ENCODE assay signal across 1 cellular context in genomic region chr19:4399871-4400768, GRCh38.
TF ChIP-seq lines count a peak whose summit lies in the region.

Gene SH3GL1, minus strand, starts transcription at chr19:4400547. Its CDS starts 179 bp downstream, at chr19:4400368.

TF ChIP-seq in H1, 55 proteins besides CTCF, POLR2A, EP300 and RAD21 (continued from another document):
- TF ChIP-seq MAX (IDR thresholded peaks at IDR 0.05), result peak; percentile 87
- TF ChIP-seq CTBP2 (IDR thresholded peaks at IDR 0.05; ENCODE audit: borderline replicate concordance, insufficient read depth, insufficient read length, low read length), result no peak
- TF ChIP-seq KDM5A (IDR thresholded peaks at IDR 0.05; ENCODE audit: low read length), result no peak
- no peak for TF ChIP-seq SIX5 (IDR thresholded peaks at IDR 0.05; ENCODE audit: low read depth, low read length)
- TF ChIP-seq POLR2AphosphoS5 (IDR thresholded peaks at IDR 0.05; ENCODE audit: low read depth, low read length), result 0 out of 2 replicates have a peak, but pooled peaks have one; percentile 48
- TF ChIP-seq RFX5 (IDR thresholded peaks at IDR 0.05; ENCODE audit: borderline replicate concordance, low read depth, low read length), result no peak
- 0 out of 2 replicates have a peak, but pooled peaks have one; percentile 51 for TF ChIP-seq TEAD4 (IDR thresholded peaks at IDR 0.05; ENCODE audit: low read depth, low read length)
- no peak for TF ChIP-seq TCF12 (IDR thresholded peaks at IDR 0.05; ENCODE audit: low read depth, low read length)
- TF ChIP-seq SIRT6 (IDR thresholded peaks at IDR 0.05; ENCODE audit: low read length), result no peak
- TF ChIP-seq, protein P1, sequence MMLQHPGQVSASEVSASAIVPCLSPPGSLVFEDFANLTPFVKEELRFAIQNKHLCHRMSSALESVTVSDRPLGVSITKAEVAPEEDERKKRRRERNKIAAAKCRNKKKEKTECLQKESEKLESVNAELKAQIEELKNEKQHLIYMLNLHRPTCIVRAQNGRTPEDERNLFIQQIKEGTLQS (IDR thresholded peaks at IDR 0.05; ENCODE audit: insufficient read depth, low read depth, low read length), result peak; percentile 55
- 0 out of 2 replicates have a peak, but pooled peaks have one; percentile 54 for TF ChIP-seq TBP (IDR thresholded peaks at IDR 0.05; ENCODE audit: low read depth, low read length)
- TF ChIP-seq CREB1 (IDR thresholded peaks at IDR 0.05), result peak; percentile 85
- peak; percentile 98 for TF ChIP-seq EGR1 (IDR thresholded peaks at IDR 0.05; ENCODE audit: borderline replicate concordance, low read depth, low read length)
- peak; percentile 75 for TF ChIP-seq TAF7 (optimal IDR thresholded peaks at IDR 0.05; ENCODE audit: borderline replicate concordance, low read depth, low read length)
- TF ChIP-seq FOSL1 (IDR thresholded peaks at IDR 0.05; ENCODE audit: insufficient read depth, low read depth, low read length), result no peak
- peak; percentile 58; the same call in 1 of the 2 replicates for TF ChIP-seq SP1 (IDR thresholded peaks at IDR 0.05; ENCODE audit: low read depth, low read length)
- no peak for TF ChIP-seq NANOG (IDR thresholded peaks at IDR 0.05; ENCODE audit: insufficient read depth, low read depth, low read length, poor library complexity, severe bottlenecking)
- TF ChIP-seq PHF8 (conservative IDR thresholded peaks at IDR 0.05; ENCODE audit: low read depth, low read length), result peak; percentile 83
- peak; percentile 65 for TF ChIP-seq KDM4A (IDR thresholded peaks at IDR 0.05; ENCODE audit: low read depth, low read length, severe bottlenecking)
- no peak for TF ChIP-seq ZNF274 (IDR thresholded peaks at IDR 0.05; ENCODE audit: borderline replicate concordance, extremely low read depth, low read length)
- TF ChIP-seq CHD1 (IDR thresholded peaks at IDR 0.05; ENCODE audit: low read depth, low read length), result no peak
- TF ChIP-seq POU5F1 (IDR thresholded peaks at IDR 0.05; ENCODE audit: low read depth, low read length), result no peak
- TF ChIP-seq SAP30 (IDR thresholded peaks at IDR 0.05; ENCODE audit: insufficient read depth, insufficient replicate concordance, low read length), result peak; percentile 33
- no peak for TF ChIP-seq JUN (IDR thresholded peaks at IDR 0.05; ENCODE audit: low read depth, low read length)
- TF ChIP-seq, protein P2, sequence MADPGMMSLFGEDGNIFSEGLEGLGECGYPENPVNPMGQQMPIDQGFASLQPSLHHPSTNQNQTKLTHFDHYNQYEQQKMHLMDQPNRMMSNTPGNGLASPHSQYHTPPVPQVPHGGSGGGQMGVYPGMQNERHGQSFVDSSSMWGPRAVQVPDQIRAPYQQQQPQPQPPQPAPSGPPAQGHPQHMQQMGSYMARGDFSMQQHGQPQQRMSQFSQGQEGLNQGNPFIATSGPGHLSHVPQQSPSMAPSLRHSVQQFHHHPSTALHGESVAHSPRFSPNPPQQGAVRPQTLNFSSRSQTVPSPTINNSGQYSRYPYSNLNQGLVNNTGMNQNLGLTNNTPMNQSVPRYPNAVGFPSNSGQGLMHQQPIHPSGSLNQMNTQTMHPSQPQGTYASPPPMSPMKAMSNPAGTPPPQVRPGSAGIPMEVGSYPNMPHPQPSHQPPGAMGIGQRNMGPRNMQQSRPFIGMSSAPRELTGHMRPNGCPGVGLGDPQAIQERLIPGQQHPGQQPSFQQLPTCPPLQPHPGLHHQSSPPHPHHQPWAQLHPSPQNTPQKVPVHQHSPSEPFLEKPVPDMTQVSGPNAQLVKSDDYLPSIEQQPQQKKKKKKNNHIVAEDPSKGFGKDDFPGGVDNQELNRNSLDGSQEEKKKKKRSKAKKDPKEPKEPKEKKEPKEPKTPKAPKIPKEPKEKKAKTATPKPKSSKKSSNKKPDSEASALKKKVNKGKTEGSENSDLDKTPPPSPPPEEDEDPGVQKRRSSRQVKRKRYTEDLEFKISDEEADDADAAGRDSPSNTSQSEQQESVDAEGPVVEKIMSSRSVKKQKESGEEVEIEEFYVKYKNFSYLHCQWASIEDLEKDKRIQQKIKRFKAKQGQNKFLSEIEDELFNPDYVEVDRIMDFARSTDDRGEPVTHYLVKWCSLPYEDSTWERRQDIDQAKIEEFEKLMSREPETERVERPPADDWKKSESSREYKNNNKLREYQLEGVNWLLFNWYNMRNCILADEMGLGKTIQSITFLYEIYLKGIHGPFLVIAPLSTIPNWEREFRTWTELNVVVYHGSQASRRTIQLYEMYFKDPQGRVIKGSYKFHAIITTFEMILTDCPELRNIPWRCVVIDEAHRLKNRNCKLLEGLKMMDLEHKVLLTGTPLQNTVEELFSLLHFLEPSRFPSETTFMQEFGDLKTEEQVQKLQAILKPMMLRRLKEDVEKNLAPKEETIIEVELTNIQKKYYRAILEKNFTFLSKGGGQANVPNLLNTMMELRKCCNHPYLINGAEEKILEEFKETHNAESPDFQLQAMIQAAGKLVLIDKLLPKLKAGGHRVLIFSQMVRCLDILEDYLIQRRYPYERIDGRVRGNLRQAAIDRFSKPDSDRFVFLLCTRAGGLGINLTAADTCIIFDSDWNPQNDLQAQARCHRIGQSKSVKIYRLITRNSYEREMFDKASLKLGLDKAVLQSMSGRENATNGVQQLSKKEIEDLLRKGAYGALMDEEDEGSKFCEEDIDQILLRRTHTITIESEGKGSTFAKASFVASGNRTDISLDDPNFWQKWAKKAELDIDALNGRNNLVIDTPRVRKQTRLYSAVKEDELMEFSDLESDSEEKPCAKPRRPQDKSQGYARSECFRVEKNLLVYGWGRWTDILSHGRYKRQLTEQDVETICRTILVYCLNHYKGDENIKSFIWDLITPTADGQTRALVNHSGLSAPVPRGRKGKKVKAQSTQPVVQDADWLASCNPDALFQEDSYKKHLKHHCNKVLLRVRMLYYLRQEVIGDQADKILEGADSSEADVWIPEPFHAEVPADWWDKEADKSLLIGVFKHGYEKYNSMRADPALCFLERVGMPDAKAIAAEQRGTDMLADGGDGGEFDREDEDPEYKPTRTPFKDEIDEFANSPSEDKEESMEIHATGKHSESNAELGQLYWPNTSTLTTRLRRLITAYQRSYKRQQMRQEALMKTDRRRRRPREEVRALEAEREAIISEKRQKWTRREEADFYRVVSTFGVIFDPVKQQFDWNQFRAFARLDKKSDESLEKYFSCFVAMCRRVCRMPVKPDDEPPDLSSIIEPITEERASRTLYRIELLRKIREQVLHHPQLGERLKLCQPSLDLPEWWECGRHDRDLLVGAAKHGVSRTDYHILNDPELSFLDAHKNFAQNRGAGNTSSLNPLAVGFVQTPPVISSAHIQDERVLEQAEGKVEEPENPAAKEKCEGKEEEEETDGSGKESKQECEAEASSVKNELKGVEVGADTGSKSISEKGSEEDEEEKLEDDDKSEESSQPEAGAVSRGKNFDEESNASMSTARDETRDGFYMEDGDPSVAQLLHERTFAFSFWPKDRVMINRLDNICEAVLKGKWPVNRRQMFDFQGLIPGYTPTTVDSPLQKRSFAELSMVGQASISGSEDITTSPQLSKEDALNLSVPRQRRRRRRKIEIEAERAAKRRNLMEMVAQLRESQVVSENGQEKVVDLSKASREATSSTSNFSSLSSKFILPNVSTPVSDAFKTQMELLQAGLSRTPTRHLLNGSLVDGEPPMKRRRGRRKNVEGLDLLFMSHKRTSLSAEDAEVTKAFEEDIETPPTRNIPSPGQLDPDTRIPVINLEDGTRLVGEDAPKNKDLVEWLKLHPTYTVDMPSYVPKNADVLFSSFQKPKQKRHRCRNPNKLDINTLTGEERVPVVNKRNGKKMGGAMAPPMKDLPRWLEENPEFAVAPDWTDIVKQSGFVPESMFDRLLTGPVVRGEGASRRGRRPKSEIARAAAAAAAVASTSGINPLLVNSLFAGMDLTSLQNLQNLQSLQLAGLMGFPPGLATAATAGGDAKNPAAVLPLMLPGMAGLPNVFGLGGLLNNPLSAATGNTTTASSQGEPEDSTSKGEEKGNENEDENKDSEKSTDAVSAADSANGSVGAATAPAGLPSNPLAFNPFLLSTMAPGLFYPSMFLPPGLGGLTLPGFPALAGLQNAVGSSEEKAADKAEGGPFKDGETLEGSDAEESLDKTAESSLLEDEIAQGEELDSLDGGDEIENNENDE (IDR thresholded peaks at IDR 0.05; ENCODE audit: insufficient replicate concordance, low read length), result no peak
- peak; percentile 67; the same call in 1 of the 2 replicates for TF ChIP-seq BACH1 (IDR thresholded peaks at IDR 0.05; ENCODE audit: low read length)
- peak; percentile 66 for TF ChIP-seq ASH2L (IDR thresholded peaks at IDR 0.05; ENCODE audit: low read length)
- no peak for TF ChIP-seq HDAC6 (IDR thresholded peaks at IDR 0.05; ENCODE audit: low read depth, low read length)
- TF ChIP-seq MAFK (IDR thresholded peaks at IDR 0.05; ENCODE audit: low read depth, low read length), result no peak
- TF ChIP-seq YY1 (IDR thresholded peaks at IDR 0.05; ENCODE audit: low read depth, low read length), result peak; percentile 25; the same call in 1 of the 2 replicates
- TF ChIP-seq SRF (IDR thresholded peaks at IDR 0.05; ENCODE audit: low read depth, low read length), result no peak
- no peak for TF ChIP-seq CBX8 (IDR thresholded peaks at IDR 0.05; ENCODE audit: borderline replicate concordance, low read depth, low read length)
- TF ChIP-seq, protein P3, sequence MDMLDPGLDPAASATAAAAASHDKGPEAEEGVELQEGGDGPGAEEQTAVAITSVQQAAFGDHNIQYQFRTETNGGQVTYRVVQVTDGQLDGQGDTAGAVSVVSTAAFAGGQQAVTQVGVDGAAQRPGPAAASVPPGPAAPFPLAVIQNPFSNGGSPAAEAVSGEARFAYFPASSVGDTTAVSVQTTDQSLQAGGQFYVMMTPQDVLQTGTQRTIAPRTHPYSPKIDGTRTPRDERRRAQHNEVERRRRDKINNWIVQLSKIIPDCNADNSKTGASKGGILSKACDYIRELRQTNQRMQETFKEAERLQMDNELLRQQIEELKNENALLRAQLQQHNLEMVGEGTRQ (IDR thresholded peaks at IDR 0.05; ENCODE audit: low read length), result peak; percentile 10; the same call in 1 of the 2 replicates
- no peak for TF ChIP-seq EZH2 (IDR thresholded peaks at IDR 0.05; ENCODE audit: low read depth, low read length, severe bottlenecking)
- no peak for TF ChIP-seq GABPA (IDR thresholded peaks at IDR 0.05; ENCODE audit: borderline replicate concordance, insufficient read depth, low read length)
- no peak for TF ChIP-seq CBX5 (IDR thresholded peaks at IDR 0.05; ENCODE audit: low read depth, low read length)
- TF ChIP-seq SUZ12 (IDR thresholded peaks at IDR 0.05; ENCODE audit: low read length), result no peak
- no peak for TF ChIP-seq NRF1 (IDR thresholded peaks at IDR 0.05; ENCODE audit: low read depth, low read length)
- peak; percentile 77 to 94; a peak in 2 of 4 replicates for TF ChIP-seq SIN3A (conservative IDR thresholded peaks at IDR 0.05 in 1 of 2, IDR thresholded peaks at IDR 0.05 in 1 of 2; ENCODE audit: low read depth in 1 of 2, low read length in 2 of 2)
- peak; percentile 73 for TF ChIP-seq CHD2 (IDR thresholded peaks at IDR 0.05; ENCODE audit: low read length)
- peak; percentile 76; the same call in 1 of the 2 replicates for TF ChIP-seq SP4 (IDR thresholded peaks at IDR 0.05; ENCODE audit: low read length)
- peak; percentile 97 for TF ChIP-seq SP2 (IDR thresholded peaks at IDR 0.05; ENCODE audit: low read length)
- no peak; the same call in 1 of the 2 replicates for TF ChIP-seq RBBP5 (IDR thresholded peaks at IDR 0.05; ENCODE audit: borderline replicate concordance, low read depth, low read length)
- TF ChIP-seq TAF1 (IDR thresholded peaks at IDR 0.05; ENCODE audit: low read depth, low read length), result peak; percentile 37; the same call in 1 of the 2 replicates
- TF ChIP-seq, protein P4, sequence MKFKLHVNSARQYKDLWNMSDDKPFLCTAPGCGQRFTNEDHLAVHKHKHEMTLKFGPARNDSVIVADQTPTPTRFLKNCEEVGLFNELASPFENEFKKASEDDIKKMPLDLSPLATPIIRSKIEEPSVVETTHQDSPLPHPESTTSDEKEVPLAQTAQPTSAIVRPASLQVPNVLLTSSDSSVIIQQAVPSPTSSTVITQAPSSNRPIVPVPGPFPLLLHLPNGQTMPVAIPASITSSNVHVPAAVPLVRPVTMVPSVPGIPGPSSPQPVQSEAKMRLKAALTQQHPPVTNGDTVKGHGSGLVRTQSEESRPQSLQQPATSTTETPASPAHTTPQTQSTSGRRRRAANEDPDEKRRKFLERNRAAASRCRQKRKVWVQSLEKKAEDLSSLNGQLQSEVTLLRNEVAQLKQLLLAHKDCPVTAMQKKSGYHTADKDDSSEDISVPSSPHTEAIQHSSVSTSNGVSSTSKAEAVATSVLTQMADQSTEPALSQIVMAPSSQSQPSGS (IDR thresholded peaks at IDR 0.05; ENCODE audit: low read length), result 0 out of 2 replicates have a peak, but pooled peaks have one; percentile 70
- peak; percentile 13; the same call in 1 of the 2 replicates for TF ChIP-seq JUND (IDR thresholded peaks at IDR 0.05; ENCODE audit: low read length)
- peak; percentile 32; the same call in 1 of the 2 replicates for TF ChIP-seq BRCA1 (IDR thresholded peaks at IDR 0.05; ENCODE audit: low read depth, low read length)
- no peak for TF ChIP-seq CEBPB (IDR thresholded peaks at IDR 0.05; ENCODE audit: low read depth, low read length)
- TF ChIP-seq HDAC2 (IDR thresholded peaks at IDR 0.05; ENCODE audit: borderline replicate concordance in 1 of 2, low read depth in 2 of 2, low read length in 2 of 2), result 0 out of 4 replicates have a peak, but pooled peaks of 1 of the 2 experiments have one; percentile 42
- TF ChIP-seq GTF2F1 (IDR thresholded peaks at IDR 0.05; ENCODE audit: borderline replicate concordance, low read depth, low read length), result no peak
- TF ChIP-seq BCL11A (IDR thresholded peaks at IDR 0.05; ENCODE audit: low read depth in 2 of 2, low read length in 2 of 2), result no peak
- TF ChIP-seq RNF2 (IDR thresholded peaks at IDR 0.05; ENCODE audit: borderline replicate concordance, low read depth, low read length, missing control alignments, poor library complexity, severe bottlenecking), result no peak
- TF ChIP-seq RXRA (IDR thresholded peaks at IDR 0.05; ENCODE audit: insufficient read depth, low read depth, low read length), result no peak
